In genomic region chr1:40842691-40843090, GRCh38 we compare ENCODE assay signal across 1 cellular context.
TF ChIP-seq lines count a peak whose summit lies in the region.

No MANE protein-coding gene starts in this region.

TF ChIP-seq in K562, 482 proteins besides CTCF, POLR2A, EP300 and RAD21:
- TF ChIP-seq RBM25 (IDR thresholded peaks at IDR 0.05; ENCODE audit: low read depth, low read length, severe bottlenecking) (peak; percentile 77), MXI1 (IDR thresholded peaks at IDR 0.05; ENCODE audit: low read depth, low read length) (no peak)
